ENCODE assay signal across 7 cellular contexts in genomic region chrX:148609766-148610698, GRCh38.
A peak's percentile ranks its signal among the peaks of the same experiment; 100 is the strongest.
DNase-seq lines count a peak whose midpoint lies in the region; ATAC-seq lines count a peak whose summit lies in the region.

No MANE protein-coding gene starts in this region.

- DNase-seq in NCI-H226 = peak; percentile 11
- DNase-seq in iPS-NIHi11 (ENCODE audit: low spot score) = peak; percentile 51
- DNase-seq in hypothalamus (lab: John Stamatoyannopoulos, UW) = no peak
- DNase-seq in NCI-H1930 (lab: John Stamatoyannopoulos, UW) = no peak
- DNase-seq in SHP77 treated with DMSO at 0.1 percent for 48 hours (lab: John Stamatoyannopoulos, UW) = no peak

- ATAC-seq in GM18909 (IDR thresholded peaks at IDR 0.05; ENCODE audit: poor library complexity, unreplicated experiment) (peak; percentile 81), HG02623 (IDR thresholded peaks at IDR 0.05; ENCODE audit: unreplicated experiment) (peak; percentile 76)

Comparison
In these comparisons a context has a peak if more than half of its experiments do, and no peak if none do; other contexts are left out.
1. DNase-seq: peak in NCI-H226 (single experiment) and iPS-NIHi11 (single experiment); none in hypothalamus (0 of 51), NCI-H1930 (0 of 2) and SHP77 treated with DMSO at 0.1 percent for 48 hours (single experiment).